ENCODE assay signal across 8 cellular contexts in the genomic region with DNA sequence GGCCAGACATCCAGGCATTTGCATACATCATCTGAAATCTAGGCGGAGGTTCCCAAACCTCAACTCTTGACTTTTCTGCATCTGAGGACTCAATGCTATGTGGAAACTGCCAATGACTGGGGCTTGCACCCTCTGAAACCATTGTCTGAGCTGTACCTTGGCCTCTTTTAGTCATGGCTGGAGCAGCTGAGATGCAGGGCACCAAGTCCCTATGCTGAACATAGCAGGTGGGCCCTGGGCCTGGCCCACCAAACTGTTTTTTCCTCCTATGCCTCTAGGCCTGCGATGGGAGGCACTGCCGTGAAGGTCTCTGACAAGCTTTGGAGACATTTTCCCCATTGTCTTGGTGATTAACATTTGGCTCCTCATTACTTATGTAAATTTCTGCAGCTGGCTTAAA.
"Had no signal": no experiment of that assay in that cellular context is flagged by ENCODE, and none has a peak within 500 bp of the region (broad histone marks: within the 10 kb centered on the region; RNA-seq: fewer than 3 reads in every experiment).

No MANE protein-coding gene starts in this region.

- H3K4me1 Mint-ChIP-seq: GM23338, H9 had no signal

- DNase-seq: GM23248, GOT3, H7, H9, HCEC 1CT, HFFc6 had no signal

- H3K4me3 ChIP-seq: GM23248, GM23338, HAP-1 had no signal

- H3K27ac Mint-ChIP-seq: GM23338, H9, HFFc6 had no signal

- H3K4me1 ChIP-seq: HAP-1 had no signal

- H3K4me3 Mint-ChIP-seq: GM23338, H9, HFFc6 had no signal

- H3K27ac ChIP-seq: GM23248 had no signal
